In genomic region chr10:34996843-34997242, GRCh38 we compare ENCODE assay signal across 12 cellular contexts.
DNase-seq lines count a peak whose midpoint lies in the region; ATAC-seq and TF ChIP-seq lines count a peak whose summit lies in the region.
"Had no signal": no experiment of that assay in that cellular context is flagged by ENCODE, and none has a peak within 500 bp of the region (broad histone marks: within the 10 kb centered on the region; RNA-seq: fewer than 3 reads in every experiment).

No MANE protein-coding gene starts in this region.

- TF ChIP-seq CTCF in choroid plexus epithelial cell (conservative IDR thresholded peaks at IDR 0.05; ENCODE audit: low read depth, low read length) (no peak), prostate gland (IDR thresholded peaks at IDR 0.05) (no peak), WTC11 (IDR thresholded peaks at IDR 0.05) (no peak)

- no peaks in the 10 kb centered on the region for H3K36me3 ChIP-seq in prostate gland

- no peaks in the 10 kb centered on the region for H3K4me1 ChIP-seq in prostate gland (replicated peaks)

- H3K4me1 Mint-ChIP-seq in WTC11: peaks cover 26% of the 10 kb centered on the region

- no peak overlapping the region for H3K4me3 ChIP-seq in choroid plexus epithelial cell (ENCODE audit: low read depth, low read length)
- no peak overlapping the region for H3K4me3 ChIP-seq in prostate gland
- H3K4me3 ChIP-seq: SK-N-MC, skin epidermis had no signal

- CTCF ChIA-PET in WTC11 (lab: Charles Lee): interaction anchor here (2.8 to 3.8 kb wide), 4 partner anchors 11 to 199 kb away, joined by 11 to 66 read pairs (median 30); no protein-coding TSS in a partner anchor

- peaks cover 2% of the 10 kb centered on the region for H3K27me3 Mint-ChIP-seq in WTC11 (ENCODE audit: low read depth)
- H3K27me3 Mint-ChIP-seq: activated naive CD8-positive, alpha-beta T cell treated with anti-CD3 and anti-CD28 coated beads for 36 hours had no signal

- ATAC-seq in GM18858 (IDR thresholded peaks at IDR 0.05; ENCODE audit: unreplicated experiment) (no peak), WTC11 (no peak)

- no peak overlapping the region for H3K27ac Mint-ChIP-seq in WTC11
- H3K27ac Mint-ChIP-seq: activated naive CD8-positive, alpha-beta T cell treated with anti-CD3 and anti-CD28 coated beads for 36 hours had no signal

- WGBS in prostate gland: 81% methylated on average over 6 of the region's 6 CpGs

- intact Hi-C loops in prostate gland (cut with DNase I): no loop called here

- POLR2A ChIA-PET in WTC11 (lab: Charles Lee): no interaction called here

- no peak overlapping the region for H3K4me3 Mint-ChIP-seq in WTC11
- H3K4me3 Mint-ChIP-seq: activated naive CD8-positive, alpha-beta T cell treated with anti-CD3 and anti-CD28 coated beads for 36 hours had no signal

- H3K9me3 Mint-ChIP-seq in WTC11: no peaks in the 10 kb centered on the region
- H3K9me3 Mint-ChIP-seq: activated naive CD8-positive, alpha-beta T cell treated with anti-CD3 and anti-CD28 coated beads for 36 hours had no signal

- no peak for TF ChIP-seq POLR2A in prostate gland (IDR thresholded peaks at IDR 0.05)

- DNase-seq in GM04504 (ENCODE audit: low read depth) (peak; percentile 51), NOMO-1 (lab: John Stamatoyannopoulos, UW; ENCODE audit: unreplicated experiment in 2 of 2) (peak; percentile 77 to 95), choroid plexus epithelial cell (ENCODE audit: low read depth) (peak; percentile 97), putamen (ENCODE audit: low spot score) (peak; percentile 6), mesenteric fat pad (ENCODE audit: low spot score) (no peak), prostate gland (ENCODE audit: low spot score) (no peak), WTC11 (ENCODE audit: low spot score) (no peak)
- DNase-seq: activated naive CD8-positive, alpha-beta T cell treated with anti-CD3 and anti-CD28 coated beads for 36 hours; NCI-H446 treated with DMSO at 0.1 percent for 48 hours had no signal

- no peaks in the 10 kb centered on the region for H3K36me3 Mint-ChIP-seq in WTC11
- H3K36me3 Mint-ChIP-seq: activated naive CD8-positive, alpha-beta T cell treated with anti-CD3 and anti-CD28 coated beads for 36 hours had no signal

- H3K9me3 ChIP-seq in prostate gland: no peaks in the 10 kb centered on the region

- H3K27me3 ChIP-seq in prostate gland (replicated peaks; ENCODE audit: insufficient read depth): no peaks in the 10 kb centered on the region

- no peak overlapping the region for H3K27ac ChIP-seq in prostate gland
- H3K27ac ChIP-seq: SK-N-MC, skin epidermis had no signal

TF ChIP-seq in WTC11, 78 proteins besides CTCF, POLR2A, EP300 and RAD21 (continues in another document):
- TF ChIP-seq ATF1 (CRISPR knock-in tag; IDR thresholded peaks at IDR 0.05) (no peak), SMAD3 (CRISPR knock-in tag; IDR thresholded peaks at IDR 0.05; ENCODE audit: borderline replicate concordance) (no peak), ZNF416 (CRISPR knock-in tag; IDR thresholded peaks at IDR 0.05) (no peak), PRDM15 (CRISPR knock-in tag; IDR thresholded peaks at IDR 0.05) (no peak), AR (CRISPR knock-in tag; IDR thresholded peaks at IDR 0.05) (no peak), JAZF1 (CRISPR knock-in tag; IDR thresholded peaks at IDR 0.05) (no peak), ZNF512 (CRISPR knock-in tag; IDR thresholded peaks at IDR 0.05; ENCODE audit: borderline replicate concordance) (no peak), NR3C1 (CRISPR knock-in tag; conservative IDR thresholded peaks at IDR 0.05; ENCODE audit: low read depth) (no peak), PRRX2 (CRISPR knock-in tag; IDR thresholded peaks at IDR 0.05) (no peak), SOX15 (CRISPR knock-in tag; IDR thresholded peaks at IDR 0.05) (no peak), ZNF423 (CRISPR knock-in tag; IDR thresholded peaks at IDR 0.05) (no peak), ZBTB21 (CRISPR knock-in tag; IDR thresholded peaks at IDR 0.05; ENCODE audit: borderline replicate concordance) (no peak)

Comparison
In these comparisons a context has a peak if more than half of its experiments do, and no peak if none do; other contexts are left out.
1. DNase-seq: peak in GM04504 (single experiment), NOMO-1 (2 of 2), choroid plexus epithelial cell (single experiment) and putamen (single experiment); none in mesenteric fat pad (single experiment), prostate gland (single experiment) and WTC11 (single experiment).